In the genomic region with DNA sequence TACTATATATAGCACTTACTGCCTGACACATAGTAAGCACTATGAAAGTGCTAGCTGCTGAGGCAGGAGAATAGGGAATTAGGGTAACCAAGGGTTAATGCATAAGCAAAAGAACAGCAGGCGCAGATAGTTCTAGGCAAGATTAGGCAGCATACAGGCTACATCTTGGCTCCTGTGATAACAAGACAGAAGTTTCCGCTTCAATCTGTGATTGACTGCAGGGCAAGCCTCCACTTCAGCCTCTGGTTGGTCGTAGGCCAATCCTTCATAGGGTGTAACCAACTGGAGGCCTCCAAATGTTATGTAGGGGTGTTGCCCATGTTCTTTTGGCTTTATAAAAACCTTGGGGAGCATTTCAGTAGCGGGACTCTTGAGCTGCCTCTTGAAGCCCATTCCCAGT, we compare ENCODE assay signal across 1 cellular context.
TF ChIP-seq lines count a peak whose summit lies in the region.

No MANE protein-coding gene starts in this region.

TF ChIP-seq in HepG2, 621 proteins besides CTCF, POLR2A, EP300 and RAD21 (continued from another document):
- TF ChIP-seq NFYC (CRISPR knock-in tag; IDR thresholded peaks at IDR 0.05) (peak; percentile 81), NFYB (CRISPR knock-in tag; IDR thresholded peaks at IDR 0.05) (peak; percentile 77), SP2 (CRISPR knock-in tag; IDR thresholded peaks at IDR 0.05) (peak; percentile 75), ZNF652 (CRISPR knock-in tag; IDR thresholded peaks at IDR 0.05; ENCODE audit: borderline replicate concordance, low read depth) (peak; percentile 94), KAT8 (CRISPR knock-in tag; IDR thresholded peaks at IDR 0.05) (peak; percentile 31; the same call in 1 of the 2 replicates), ZBTB3 (CRISPR knock-in tag; IDR thresholded peaks at IDR 0.05; ENCODE audit: borderline replicate concordance, low read depth) (no peak), GATAD2A (CRISPR knock-in tag; IDR thresholded peaks at IDR 0.05) (peak; percentile 37; the same call in 1 of the 2 replicates), ZMYM4 (CRISPR knock-in tag; IDR thresholded peaks at IDR 0.05) (peak; percentile 47; the same call in 1 of the 2 replicates)
- TF ChIP-seq, protein P1, sequence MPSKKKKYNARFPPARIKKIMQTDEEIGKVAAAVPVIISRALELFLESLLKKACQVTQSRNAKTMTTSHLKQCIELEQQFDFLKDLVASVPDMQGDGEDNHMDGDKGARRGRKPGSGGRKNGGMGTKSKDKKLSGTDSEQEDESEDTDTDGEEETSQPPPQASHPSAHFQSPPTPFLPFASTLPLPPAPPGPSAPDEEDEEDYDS (CRISPR knock-in tag; IDR thresholded peaks at IDR 0.05), result peak; percentile 65; the same call in 1 of the 2 replicates
- TF ChIP-seq, protein P2, sequence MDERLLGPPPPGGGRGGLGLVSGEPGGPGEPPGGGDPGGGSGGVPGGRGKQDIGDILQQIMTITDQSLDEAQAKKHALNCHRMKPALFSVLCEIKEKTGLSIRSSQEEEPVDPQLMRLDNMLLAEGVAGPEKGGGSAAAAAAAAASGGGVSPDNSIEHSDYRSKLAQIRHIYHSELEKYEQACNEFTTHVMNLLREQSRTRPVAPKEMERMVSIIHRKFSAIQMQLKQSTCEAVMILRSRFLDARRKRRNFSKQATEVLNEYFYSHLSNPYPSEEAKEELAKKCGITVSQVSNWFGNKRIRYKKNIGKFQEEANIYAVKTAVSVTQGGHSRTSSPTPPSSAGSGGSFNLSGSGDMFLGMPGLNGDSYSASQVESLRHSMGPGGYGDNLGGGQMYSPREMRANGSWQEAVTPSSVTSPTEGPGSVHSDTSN (CRISPR knock-in tag; IDR thresholded peaks at IDR 0.05), result peak; percentile 84
- TF ChIP-seq, protein P3, sequence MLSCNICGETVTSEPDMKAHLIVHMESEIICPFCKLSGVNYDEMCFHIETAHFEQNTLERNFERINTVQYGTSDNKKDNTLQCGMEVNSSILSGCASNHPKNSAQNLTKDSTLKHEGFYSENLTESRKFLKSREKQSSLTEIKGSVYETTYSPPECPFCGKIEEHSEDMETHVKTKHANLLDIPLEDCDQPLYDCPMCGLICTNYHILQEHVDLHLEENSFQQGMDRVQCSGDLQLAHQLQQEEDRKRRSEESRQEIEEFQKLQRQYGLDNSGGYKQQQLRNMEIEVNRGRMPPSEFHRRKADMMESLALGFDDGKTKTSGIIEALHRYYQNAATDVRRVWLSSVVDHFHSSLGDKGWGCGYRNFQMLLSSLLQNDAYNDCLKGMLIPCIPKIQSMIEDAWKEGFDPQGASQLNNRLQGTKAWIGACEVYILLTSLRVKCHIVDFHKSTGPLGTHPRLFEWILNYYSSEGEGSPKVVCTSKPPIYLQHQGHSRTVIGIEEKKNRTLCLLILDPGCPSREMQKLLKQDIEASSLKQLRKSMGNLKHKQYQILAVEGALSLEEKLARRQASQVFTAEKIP (CRISPR knock-in tag; IDR thresholded peaks at IDR 0.05; ENCODE audit: borderline replicate concordance), result no peak
